In the genomic region with DNA sequence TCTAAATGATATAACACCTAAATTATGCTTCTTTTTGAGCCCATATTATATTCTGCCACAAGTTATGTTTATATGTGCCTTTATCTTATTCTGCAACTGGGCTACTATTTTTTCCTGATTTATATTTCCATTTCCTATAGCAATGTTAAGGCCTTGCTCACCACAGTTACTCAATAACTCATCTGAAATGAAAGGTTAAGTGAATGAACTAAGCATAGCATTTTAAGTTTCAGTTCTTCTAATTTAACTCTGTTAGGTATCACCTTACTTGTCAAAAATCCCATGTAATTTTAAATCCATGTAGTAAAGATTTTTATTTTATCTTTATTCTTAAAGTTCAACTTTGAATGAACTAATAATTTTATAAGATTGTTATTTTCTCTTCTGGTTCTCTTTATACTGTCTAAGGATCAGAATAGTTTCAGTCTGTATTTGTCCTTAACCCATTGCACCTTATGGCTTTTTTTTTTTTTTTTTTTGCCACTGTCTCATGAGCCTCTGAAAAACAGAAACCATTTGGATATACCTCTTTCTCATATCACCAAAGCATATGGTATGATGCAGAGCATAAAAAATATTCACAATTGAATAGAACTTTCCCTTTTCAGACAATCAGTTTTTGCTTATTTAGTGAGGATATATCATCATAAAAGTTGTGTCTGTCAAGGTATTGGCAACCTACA, we compare ENCODE assay signal across 1 cellular context.
TF ChIP-seq lines count a peak whose summit lies in the region.

No MANE protein-coding gene starts in this region.

TF ChIP-seq in GM12878, 131 proteins besides CTCF, POLR2A, EP300 and RAD21 (continued from another document):
- TF ChIP-seq, protein P1, sequence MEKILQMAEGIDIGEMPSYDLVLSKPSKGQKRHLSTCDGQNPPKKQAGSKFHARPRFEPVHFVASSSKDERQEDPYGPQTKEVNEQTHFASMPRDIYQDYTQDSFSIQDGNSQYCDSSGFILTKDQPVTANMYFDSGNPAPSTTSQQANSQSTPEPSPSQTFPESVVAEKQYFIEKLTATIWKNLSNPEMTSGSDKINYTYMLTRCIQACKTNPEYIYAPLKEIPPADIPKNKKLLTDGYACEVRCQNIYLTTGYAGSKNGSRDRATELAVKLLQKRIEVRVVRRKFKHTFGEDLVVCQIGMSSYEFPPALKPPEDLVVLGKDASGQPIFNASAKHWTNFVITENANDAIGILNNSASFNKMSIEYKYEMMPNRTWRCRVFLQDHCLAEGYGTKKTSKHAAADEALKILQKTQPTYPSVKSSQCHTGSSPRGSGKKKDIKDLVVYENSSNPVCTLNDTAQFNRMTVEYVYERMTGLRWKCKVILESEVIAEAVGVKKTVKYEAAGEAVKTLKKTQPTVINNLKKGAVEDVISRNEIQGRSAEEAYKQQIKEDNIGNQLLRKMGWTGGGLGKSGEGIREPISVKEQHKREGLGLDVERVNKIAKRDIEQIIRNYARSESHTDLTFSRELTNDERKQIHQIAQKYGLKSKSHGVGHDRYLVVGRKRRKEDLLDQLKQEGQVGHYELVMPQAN (conservative IDR thresholded peaks at IDR 0.05) = no peak
